ENCODE assay signal across 2 cellular contexts in genomic region chr22:37173709-37174108, GRCh38.
TF ChIP-seq lines count a peak whose summit lies in the region.

No MANE protein-coding gene starts in this region.

TF ChIP-seq in SK-N-SH, 30 proteins besides CTCF, POLR2A, EP300 and RAD21 (continued from another document):
- TF ChIP-seq REST (IDR thresholded peaks at IDR 0.05; ENCODE audit: low read depth, low read length) (no peak), NFIC (IDR thresholded peaks at IDR 0.05; ENCODE audit: borderline replicate concordance) (no peak), POLR2AphosphoS5 (IDR thresholded peaks at IDR 0.05; ENCODE audit: low read depth, low read length) (no peak)

TF ChIP-seq in SK-N-SH treated with all-trans-retinoic acid at 6 μM for 48 hours, 23 proteins besides CTCF, POLR2A, EP300 and RAD21 (continued from another document):
- TF ChIP-seq, protein P1, sequence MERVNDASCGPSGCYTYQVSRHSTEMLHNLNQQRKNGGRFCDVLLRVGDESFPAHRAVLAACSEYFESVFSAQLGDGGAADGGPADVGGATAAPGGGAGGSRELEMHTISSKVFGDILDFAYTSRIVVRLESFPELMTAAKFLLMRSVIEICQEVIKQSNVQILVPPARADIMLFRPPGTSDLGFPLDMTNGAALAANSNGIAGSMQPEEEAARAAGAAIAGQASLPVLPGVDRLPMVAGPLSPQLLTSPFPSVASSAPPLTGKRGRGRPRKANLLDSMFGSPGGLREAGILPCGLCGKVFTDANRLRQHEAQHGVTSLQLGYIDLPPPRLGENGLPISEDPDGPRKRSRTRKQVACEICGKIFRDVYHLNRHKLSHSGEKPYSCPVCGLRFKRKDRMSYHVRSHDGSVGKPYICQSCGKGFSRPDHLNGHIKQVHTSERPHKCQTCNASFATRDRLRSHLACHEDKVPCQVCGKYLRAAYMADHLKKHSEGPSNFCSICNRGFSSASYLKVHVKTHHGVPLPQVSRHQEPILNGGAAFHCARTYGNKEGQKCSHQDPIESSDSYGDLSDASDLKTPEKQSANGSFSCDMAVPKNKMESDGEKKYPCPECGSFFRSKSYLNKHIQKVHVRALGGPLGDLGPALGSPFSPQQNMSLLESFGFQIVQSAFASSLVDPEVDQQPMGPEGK (CRISPR knock-in tag; IDR thresholded peaks at IDR 0.05; ENCODE audit: borderline replicate concordance) = no peak
- no peak for TF ChIP-seq ARNTL (CRISPR knock-in tag; IDR thresholded peaks at IDR 0.05; ENCODE audit: borderline replicate concordance, low read depth)
- no peak for TF ChIP-seq TCF4 (CRISPR knock-in tag; IDR thresholded peaks at IDR 0.05; ENCODE audit: borderline replicate concordance)
